ENCODE assay signal across 24 cellular contexts in the genomic region with DNA sequence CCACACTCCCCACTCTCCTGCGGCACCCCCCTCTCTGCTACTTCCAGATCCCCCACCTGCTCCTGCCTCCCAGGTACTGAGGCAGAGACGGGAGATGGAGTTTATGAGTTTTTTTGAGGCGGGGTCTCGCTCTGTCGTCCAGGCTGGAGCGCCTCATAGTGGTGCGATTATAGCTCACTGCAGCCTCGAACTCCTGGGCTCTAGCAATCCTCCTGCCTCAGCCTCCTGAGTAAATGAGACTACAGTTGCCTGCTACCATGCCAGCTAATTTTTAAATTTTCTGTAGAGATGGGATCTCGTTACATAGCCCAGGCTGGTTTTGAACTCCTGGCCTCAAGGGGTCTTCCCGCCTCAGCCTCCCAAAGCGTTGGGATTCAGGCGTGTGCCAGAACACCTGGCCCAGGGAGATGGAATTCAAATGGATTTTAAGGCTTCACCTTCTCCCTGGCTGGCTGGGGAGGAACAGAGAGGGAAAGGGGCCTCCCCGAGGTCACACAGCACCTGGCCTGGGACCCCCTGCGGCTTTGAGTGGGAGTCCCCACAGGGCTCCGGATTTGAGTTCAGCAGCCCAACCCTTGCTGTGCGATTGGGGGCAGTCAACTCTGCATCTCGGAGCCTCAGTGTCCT. TPM values are rescaled to one million over a fixed set of nuclear protein-coding genes. Genes with fewer than 3 reads are reported as not detected.
A peak's percentile ranks its signal among the peaks of the same experiment; 100 is the strongest.
DNase-seq lines count a peak whose midpoint lies in the region; ATAC-seq, FAIRE-seq and TF ChIP-seq lines count a peak whose summit lies in the region.
"Had no signal": no experiment of that assay in that cellular context is flagged by ENCODE, and none has a peak within 500 bp of the region (broad histone marks: within the 10 kb centered on the region; RNA-seq: fewer than 3 reads in every experiment).

No MANE protein-coding gene starts in this region.

- no peaks in the 10 kb centered on the region for H3K4me1 ChIP-seq in HEK293 (ENCODE audit: control insufficient read depth, insufficient read depth, low read length)
- peaks cover 0 to 3% (median 0%) of the 10 kb centered on the region in 4 experiments; a peak in 4 of 7 replicates for H3K4me1 ChIP-seq in H1 (replicated peaks in 1 of 4; ENCODE audit: control insufficient read depth in 3 of 4, insufficient read depth in 4 of 4, low read length in 3 of 4)

- POLR2A ChIA-PET in HEK293 (lab: Yijun Ruan, JAX) (no interaction called here), H1 (lab: Charles Lee; ENCODE audit: partially characterized antibody) (no interaction called here)

- H2BK15ac ChIP-seq in H1 (ENCODE audit: low read length), result no peak overlapping the region

- no peaks in the 10 kb centered on the region for H3K79me1 ChIP-seq in H1 (ENCODE audit: low read depth, low read length)

- no peak overlapping the region for H3K4me2 ChIP-seq in H1 (ENCODE audit: insufficient read depth in 1 of 2, low read depth in 2 of 2, low read length in 2 of 2)
- H3K4me2 ChIP-seq: PC-9 had no signal

- H4K20me1 ChIP-seq in H1 (replicated peaks in 1 of 2; ENCODE audit: control insufficient read depth in 1 of 2, insufficient read depth in 2 of 2, low read length in 2 of 2), result no peaks in the 10 kb centered on the region

- no peak for TF ChIP-seq POLR2A in H1 (IDR thresholded peaks at IDR 0.05; ENCODE audit: control extremely low read depth in 1 of 2, low read depth in 2 of 2, low read length in 2 of 2)
- no peak for TF ChIP-seq POLR2A in GM18505 (IDR thresholded peaks at IDR 0.05; ENCODE audit: borderline replicate concordance, extremely low read depth, insufficient read depth, insufficient read length)

- intact Hi-C loops in left cardiac atrium (cut with DNase I), result no loop called here
- intact Hi-C loops in Right ventricle myocardium superior (cut with DNase I), result no loop called here

- H2AK5ac ChIP-seq in H1 (ENCODE audit: low read depth, low read length), result no peak overlapping the region

- H2AFZ ChIP-seq in H1 (ENCODE audit: low read length), result no peak overlapping the region
- H2AFZ ChIP-seq: PC-9 had no signal

- TF ChIP-seq EP300 in H1 (IDR thresholded peaks at IDR 0.05; ENCODE audit: borderline replicate concordance in 1 of 2, low read depth in 2 of 2, low read length in 2 of 2), result no peak

- H3K9me3 ChIP-seq in HEK293 (ENCODE audit: control insufficient read depth, insufficient read depth, low read depth, low read length) (no peaks in the 10 kb centered on the region), H1 (ENCODE audit: insufficient read depth in 2 of 2, low read depth in 1 of 2, low read length in 1 of 2) (no peaks in the 10 kb centered on the region)
- H3K9me3 ChIP-seq: HAP-1 had no signal

- no peak overlapping the region for H4K5ac ChIP-seq in H1 (ENCODE audit: insufficient read length, low read depth, low read length)

- peak in 1 of 2 experiments; percentile 27; a peak in 1 of 4 replicates for TF ChIP-seq RAD21 in H1 (IDR thresholded peaks at IDR 0.05 in 1 of 2, conservative IDR thresholded peaks at IDR 0.05 in 1 of 2; ENCODE audit: low read depth in 2 of 2, low read length in 2 of 2)

- H2BK20ac ChIP-seq in H1 (ENCODE audit: low read length), result no peak overlapping the region

- H3K4me3 ChIP-seq in HEK293 (ENCODE audit: low read depth, low read length), result no peak overlapping the region
- H3K4me3 ChIP-seq in H1 (ENCODE audit: extremely low read depth in 1 of 4, insufficient read depth in 2 of 4, low read depth in 3 of 4, low read length in 4 of 4), result no peak overlapping the region
- H3K4me3 ChIP-seq: GM12878, HAP-1, PC-9 had no signal

- H2BK12ac ChIP-seq in H1 (ENCODE audit: low read depth, low read length), result no peak overlapping the region

- H4K91ac ChIP-seq in H1 (replicated peaks; ENCODE audit: insufficient read length, low read length), result no peak overlapping the region

- H3K23me2 ChIP-seq in H1 (ENCODE audit: low read depth, low read length), result no peaks in the 10 kb centered on the region

- no peak overlapping the region for H2BK120ac ChIP-seq in H1 (replicated peaks; ENCODE audit: low read depth, low read length)

- no peak for TF ChIP-seq CTCF in HEK293 (tag by site-specific recombination; IDR thresholded peaks at IDR 0.05)
- peak in 1 of 3 experiments; percentile 16; a peak in 1 of 4 replicates for TF ChIP-seq CTCF in H1 (IDR thresholded peaks at IDR 0.05; ENCODE audit: control extremely low read depth in 1 of 3, insufficient read depth in 1 of 3, low read depth in 1 of 3, low read length in 3 of 3)

- H3K36me3 ChIP-seq in HEK293 (ENCODE audit: control insufficient read depth in 2 of 2, insufficient read depth in 1 of 2, low read length in 2 of 2) (no peaks in the 10 kb centered on the region), H1 (ENCODE audit: control insufficient read depth in 2 of 4, insufficient read depth in 4 of 4, low read length in 3 of 4) (no peaks in the 10 kb centered on the region)
- H3K36me3 ChIP-seq: HAP-1 had no signal

- WGBS in H1 (ENCODE audit: extremely low coverage in 1 of 2, insufficient coverage in 1 of 2, insufficient read length in 1 of 2, insufficient replicate concordance in 2 of 2, low coverage in 1 of 2, low lambda C conversion rate in 2 of 2, missing lambda C conversion rate in 1 of 2), 2 experiments, result 80% methylated on average over 17 of the region's 17 CpGs; no CpG with 5 or more reads in 1 of the 2 experiments

- H3K23ac ChIP-seq in H1 (ENCODE audit: insufficient read length), result no peak overlapping the region

- CTCF ChIA-PET in HEK293 (lab: Yijun Ruan, JAX), result interaction anchor here (0.7 to 0.9 kb wide), 3 partner anchors 13 to 909 kb away, joined by 3 to 5 read pairs (median 4); no protein-coding TSS in a partner anchor
- CTCF ChIA-PET in H1 (lab: Charles Lee; ENCODE audit: partially characterized antibody), result interaction anchor here (0.6 to 16.3 kb wide), 9 partner anchors 10 to 404 kb away, joined by 3 to 316 read pairs (median 4); no protein-coding TSS in a partner anchor

- no peak for ATAC-seq in left cardiac atrium
- ATAC-seq in Right ventricle myocardium superior (ENCODE audit: poor library complexity), result no peak
- ATAC-seq in GM18505 (IDR thresholded peaks at IDR 0.05; ENCODE audit: unreplicated experiment), result no peak
- ATAC-seq: GM12878, Right ventricle myocardium inferior, T-cell had no signal

- no peak overlapping the region for H3K27ac ChIP-seq in HEK293 (ENCODE audit: extremely low read depth, low read depth, low read length)
- no peak overlapping the region for H3K27ac ChIP-seq in H1 (ENCODE audit: low read depth, low read length)
- H3K27ac ChIP-seq: PC-9 had no signal

- peak; percentile 4 for DNase-seq in left cardiac atrium
- DNase-seq in Right ventricle myocardium superior, result no peak
- no peak for DNase-seq in H1 (ENCODE audit: low read depth in 1 of 2, low spot score in 2 of 2)
- DNase-seq in AG08395 (ENCODE audit: low spot score), result no peak
- DNase-seq in NCI-H146 treated with DMSO at 0.1 percent for 48 hours (lab: John Stamatoyannopoulos, UW; ENCODE audit: unreplicated experiment), result no peak
- DNase-seq in activated CD4-positive, alpha-beta T cell treated with anti-CD3 and anti-CD28 coated beads, Interleukin-2, amount 50 U/mL, for 1 hour, result no peak
- DNase-seq: CD8-positive, alpha-beta memory T cell; DMS 273 treated with DMSO at 0.1 percent for 48 hours; DMS79; EL; GDM1; NCI-H1092; NCI-H1417 treated with DMSO at 0.1 percent for 48 hours; NCI-H187; NCI-H2081 treated with DMSO at 0.1 percent for 48 hours; NCI-H748 treated with DMSO at 0.1 percent for 48 hours; NK-92 treated with Interleukin-12 subunit alpha and Interleukin-12 subunit beta, amount 100 ng/mL, for 24 hours; PC-9; T-cell had no signal

- no peak overlapping the region for H4K8ac ChIP-seq in H1 (ENCODE audit: extremely low read depth, insufficient read depth, low read length)

- no peak overlapping the region for H3K14ac ChIP-seq in H1 (ENCODE audit: insufficient read length)

- no peak overlapping the region for H3K4ac ChIP-seq in H1 (replicated peaks; ENCODE audit: insufficient read length, low read depth, low read length)

- no peak overlapping the region for H2BK5ac ChIP-seq in H1 (ENCODE audit: low read depth, low read length)

- H3K9ac ChIP-seq in H1 (replicated peaks in 1 of 4; ENCODE audit: extremely low read depth in 1 of 4, low read depth in 3 of 4, low read length in 3 of 4), result no peak overlapping the region

- H3K79me2 ChIP-seq in H1 (ENCODE audit: control insufficient read depth in 1 of 2, insufficient read depth in 2 of 2, low read length in 2 of 2), result no peaks in the 10 kb centered on the region

- H3K56ac ChIP-seq in H1 (replicated peaks; ENCODE audit: insufficient read length, low read depth, low read length), result no peak overlapping the region

- H3K18ac ChIP-seq in H1 (ENCODE audit: extremely low read depth, low read length), result no peak overlapping the region

- H3K27me3 ChIP-seq in H1 (replicated peaks in 1 of 4; ENCODE audit: control insufficient read depth in 3 of 4, extremely low read depth in 1 of 4, insufficient read depth in 3 of 4, low read length in 3 of 4), result peaks cover 0 to 2% (median 0%) of the 10 kb centered on the region in 4 experiments; a peak in 2 of 7 replicates

- no peak for FAIRE-seq in H1 (lab: Jason Lieb, UNC)
- FAIRE-seq: GM12878 had no signal

TF ChIP-seq in HEK293, 187 proteins besides CTCF, POLR2A, EP300 and RAD21 (continues in another document):
- TF ChIP-seq GLIS1 (tag by site-specific recombination; IDR thresholded peaks at IDR 0.05), result no peak

RNA-seq across cellular contexts. Expression of gene TNFAIP8L1, which starts 19.5 kb away (rescaled TPM):
- total RNA-seq in left cardiac atrium, result 1 to 10 TPM; 3.4 to 6.7 TPM
- total RNA-seq in Right ventricle myocardium superior, result 4.6 TPM
- 5.9 and 6.1 TPM in 2 replicates for total RNA-seq in H1 (2021; fragmentation: NEBNext Ultra II Directional; extraction: Animal tissue kit (Norgen Biotek cat#: 25700))
- polyA plus RNA-seq in H1 (2011; rRNA removed), result 3.2 and 5.5 TPM in 2 replicates
- polyA plus RNA-seq in H1 (2011; cell fraction: cytosol; rRNA removed), result 4.2 TPM
- polyA plus RNA-seq in H1 (2011; cell fraction: nucleus; rRNA removed), result 4.8 TPM
- 4.8 to 5.2 TPM (median 5.0 TPM) in 4 replicates for polyA plus RNA-seq in H1 (2012, experiment 1 of 2)
- polyA plus RNA-seq in H1 (2012, experiment 2 of 2), result 5.8 TPM
- 5.3 TPM for polyA plus RNA-seq in H1 (2013, experiment 1 of 2)
- polyA plus RNA-seq in H1 (2013, experiment 2 of 2), result 5.9 TPM
- polyA minus RNA-seq in H1 (2011; rRNA and poly(A)+ RNA removed), result 2.1 and 3.2 TPM in 2 replicates
- 2.3 TPM for polyA minus RNA-seq in H1 (2011; cell fraction: cytosol; rRNA and poly(A)+ RNA removed)
- polyA minus RNA-seq in H1 (2011; cell fraction: nucleus; rRNA and poly(A)+ RNA removed), result 3.2 TPM

RNA-seq across cellular contexts. Expression of gene MYDGF, which starts 50.4 kb away (rescaled TPM):
- total RNA-seq in left cardiac atrium (10 to 100 TPM; 43.2 to 53.7 TPM), Right ventricle myocardium superior (23.2 TPM)
- 51.1 and 53.1 TPM in 2 replicates for total RNA-seq in H1 (2021; fragmentation: NEBNext Ultra II Directional; extraction: Animal tissue kit (Norgen Biotek cat#: 25700))
- 40.6 and 81.0 TPM in 2 replicates for polyA plus RNA-seq in H1 (2011; rRNA removed)
- polyA plus RNA-seq in H1 (2011; cell fraction: cytosol; rRNA removed), result 75.6 TPM
- 81.2 TPM for polyA plus RNA-seq in H1 (2011; cell fraction: nucleus; rRNA removed)
- polyA plus RNA-seq in H1 (2012, experiment 1 of 2), result 72.8 to 95.3 TPM (median 83.7 TPM) in 4 replicates
- 107 TPM for polyA plus RNA-seq in H1 (2012, experiment 2 of 2)
- 61.2 TPM for polyA plus RNA-seq in H1 (2013, experiment 1 of 2)
- 68.4 TPM for polyA plus RNA-seq in H1 (2013, experiment 2 of 2)
- 9.9 and 21.7 TPM in 2 replicates for polyA minus RNA-seq in H1 (2011; rRNA and poly(A)+ RNA removed)
- polyA minus RNA-seq in H1 (2011; cell fraction: cytosol; rRNA and poly(A)+ RNA removed), result 28.2 TPM
- polyA minus RNA-seq in H1 (2011; cell fraction: nucleus; rRNA and poly(A)+ RNA removed), result 19.1 TPM
